In genomic region chr2:190722825-190723224, GRCh38 we compare ENCODE assay signal across 15 cellular contexts.
DNase-seq lines count a peak whose midpoint lies in the region; ATAC-seq, FAIRE-seq and TF ChIP-seq lines count a peak whose summit lies in the region.
"Had no signal": no experiment of that assay in that cellular context is flagged by ENCODE, and none has a peak within 500 bp of the region (broad histone marks: within the 10 kb centered on the region; RNA-seq: fewer than 3 reads in every experiment).

No MANE protein-coding gene starts in this region.

- no peaks in the 10 kb centered on the region for H3K4me1 ChIP-seq in pancreas

- no peak overlapping the region for H3K27ac ChIP-seq in pancreas

- no peak for FAIRE-seq in pancreas (lab: Jason Lieb, UNC)
- FAIRE-seq: urothelium cell line had no signal

- H3K36me3 ChIP-seq in pancreas: no peaks in the 10 kb centered on the region

- no peak for TF ChIP-seq POLR2A in GM18505 (IDR thresholded peaks at IDR 0.05; ENCODE audit: borderline replicate concordance, extremely low read depth, insufficient read depth, insufficient read length)

- WGBS in pancreas, 2 donors: 79 to 81% methylated on average over 6 of the region's 6 CpGs

- DNase-seq in NCI-H2171 treated with DMSO at 0.1 percent for 48 hours (lab: John Stamatoyannopoulos, UW) (peak; percentile 27), NCI-H2171 (lab: John Stamatoyannopoulos, UW) (no peak), dermis blood vessel endothelial cell (peak; percentile 21), pancreas (no peak), SW480 (ENCODE audit: low spot score) (no peak)
- DNase-seq: activated CD4-positive, CD25-positive, alpha-beta regulatory T cell treated with anti-CD3 and anti-CD28 coated beads, Interleukin-2, amount 50 U/mL, for 72 hours; aorta; effector CD8-positive, alpha-beta T cell; glutamatergic neuron; OCI-M1 had no signal

- no peaks in the 10 kb centered on the region for H3K9me3 ChIP-seq in pancreas

- TF ChIP-seq CTCF in pancreas (IDR thresholded peaks at IDR 0.05): no peak

- ATAC-seq in GM18505 (IDR thresholded peaks at IDR 0.05; ENCODE audit: unreplicated experiment) (peak; percentile 0), HG03139 (IDR thresholded peaks at IDR 0.05; ENCODE audit: unreplicated experiment) (peak; percentile 1), GM18868 (IDR thresholded peaks at IDR 0.05; ENCODE audit: unreplicated experiment) (no peak), pancreas (no peak)

- no peaks in the 10 kb centered on the region for H3K27me3 ChIP-seq in pancreas

- intact Hi-C loops in pancreas (cut with DNase I): no loop called here

- H3K4me3 ChIP-seq in pancreas: no peak overlapping the region
- H3K4me3 ChIP-seq: skin epidermis had no signal

Comparison
In these comparisons a context has a peak if more than half of its experiments do, and no peak if none do; other contexts are left out.
1. DNase-seq: peak in NCI-H2171 treated with DMSO at 0.1 percent for 48 hours (single experiment) and dermis blood vessel endothelial cell (single experiment); none in NCI-H2171 (single experiment), pancreas (0 of 6) and SW480 (single experiment).
2. ATAC-seq: peak in GM18505 (single experiment) and HG03139 (single experiment); none in GM18868 (single experiment) and pancreas (0 of 4).